11 cellular contexts compared by ENCODE assay signal in genomic region chr9:37370968-37371563, GRCh38. TPM values are rescaled to one million over a fixed set of nuclear protein-coding genes. Genes with fewer than 3 reads are reported as not detected.
A peak's percentile ranks its signal among the peaks of the same experiment; 100 is the strongest.
DNase-seq lines count a peak whose midpoint lies in the region; ATAC-seq, FAIRE-seq and TF ChIP-seq lines count a peak whose summit lies in the region.
"Had no signal": no experiment of that assay in that cellular context is flagged by ENCODE, and none has a peak within 500 bp of the region (broad histone marks: within the 10 kb centered on the region; RNA-seq: fewer than 3 reads in every experiment).

No MANE protein-coding gene starts in this region.

- no peaks in the 10 kb centered on the region for H3K79me2 ChIP-seq in K562 (ENCODE audit: control insufficient read depth, insufficient read depth, low read length)

- no peak for TF ChIP-seq CTCF in K562 (IDR thresholded peaks at IDR 0.05 in 2 of 3, conservative IDR thresholded peaks at IDR 0.05 in 1 of 3; ENCODE audit: insufficient read depth in 2 of 3, low read depth in 1 of 3, low read length in 3 of 3)
- TF ChIP-seq CTCF in foreskin keratinocyte (conservative IDR thresholded peaks at IDR 0.05) = no peak

- H3K27ac ChIP-seq in K562 (ENCODE audit: extremely low read depth, low read depth, low read length) (no peak overlapping the region), foreskin keratinocyte (no peak overlapping the region)
- H3K27ac ChIP-seq: VCaP had no signal

- no peak overlapping the region for H3K4me2 ChIP-seq in K562 (ENCODE audit: insufficient read depth, low read length)

- no peak overlapping the region for H2AFZ ChIP-seq in K562 (ENCODE audit: low read depth, low read length)

- DNase-seq in K562 (ENCODE audit: extremely low read depth in 1 of 4, low spot score in 3 of 4) (no peak), erythroblast (lab: John Stamatoyannopoulos, UW) (no peak), DMS114 treated with DMSO at 0.1 percent for 48 hours (lab: John Stamatoyannopoulos, UW; ENCODE audit: unreplicated experiment) (no peak), NCI-H2196 treated with DMSO at 0.1 percent for 48 hours (lab: John Stamatoyannopoulos, UW; ENCODE audit: unreplicated experiment) (no peak), foreskin keratinocyte (no peak)
- DNase-seq: kidney, NCI-H1436 treated with DMSO at 0.1 percent for 48 hours had no signal

- no peak for TF ChIP-seq EP300 in K562 (IDR thresholded peaks at IDR 0.05; ENCODE audit: low read length)

- BruUV-seq in K562 (replicated peaks; lab: Mats Ljungman, UMichigan) = no TSS peak

- WGBS in K562 (ENCODE audit: insufficient coverage, low coverage, missing lambda C conversion rate) = 26% methylated on average over 5 of the region's 5 CpGs

- no peaks in the 10 kb centered on the region for H3K9me1 ChIP-seq in K562 (ENCODE audit: control insufficient read depth, insufficient read depth, low read length)

- peak overlapping the region in 1 of 2 experiments; percentile 38; a peak in 2 of 4 replicates for H3K9ac ChIP-seq in K562 (ENCODE audit: insufficient read depth in 1 of 2, low read depth in 2 of 2, low read length in 2 of 2)

- no peak for FAIRE-seq in K562 (lab: Jason Lieb, UNC)
- FAIRE-seq: kidney had no signal

- H3K4me1 ChIP-seq in K562 (replicated peaks in 1 of 2; ENCODE audit: control insufficient read depth in 2 of 2, insufficient read depth in 2 of 2, low read length in 2 of 2) = peaks cover 4 to 5% of the 10 kb centered on the region in 2 experiments; a peak in 2 of 5 replicates
- H3K4me1 ChIP-seq in foreskin keratinocyte = no peaks in the 10 kb centered on the region

- H4K20me1 ChIP-seq in K562 (replicated peaks; ENCODE audit: control insufficient read depth, insufficient read depth, low read length) = no peaks in the 10 kb centered on the region

- in situ Hi-C loops in K562 (cut with MboI) = no loop called here

- ATAC-seq in GM18505 (IDR thresholded peaks at IDR 0.05; ENCODE audit: unreplicated experiment) = peak; percentile 48
- ATAC-seq in GM21360 (IDR thresholded peaks at IDR 0.05; ENCODE audit: unreplicated experiment) = peak; percentile 49
- ATAC-seq in HG03108 (IDR thresholded peaks at IDR 0.05; ENCODE audit: unreplicated experiment) = peak; percentile 51
- peak; percentile 55 for ATAC-seq in K562
- no peak for ATAC-seq in foreskin keratinocyte

- intact Hi-C loops in K562 (cut with micrococcal nuclease) = no loop called here

- no peak for TF ChIP-seq RAD21 in K562 (CRISPR knock-in tag; conservative IDR thresholded peaks at IDR 0.05 in 1 of 2, IDR thresholded peaks at IDR 0.05 in 1 of 2)

- CTCF ChIA-PET in K562 (lab: Yijun Ruan, JAX; ENCODE audit: low intra/inter-chr PET ratio) = no interaction called here

- H3K27me3 ChIP-seq in K562 (ENCODE audit: control insufficient read depth in 2 of 2, insufficient read depth in 2 of 2, low read length in 2 of 2) (no peaks in the 10 kb centered on the region; a peak in 2 of 5 replicates), foreskin keratinocyte (peaks cover 9% of the 10 kb centered on the region)

- TF ChIP-seq POLR2A in GM18505 (IDR thresholded peaks at IDR 0.05; ENCODE audit: borderline replicate concordance, extremely low read depth, insufficient read depth, insufficient read length) (peak; percentile 95), K562 (conservative IDR thresholded peaks at IDR 0.05) (no peak), erythroblast (IDR thresholded peaks at IDR 0.05; ENCODE audit: low read length) (no peak)

- no peaks in the 10 kb centered on the region for H3K36me3 ChIP-seq in K562 (ENCODE audit: control insufficient read depth, insufficient read depth, low read length)

- H3K9me3 ChIP-seq in K562 (replicated peaks; ENCODE audit: control insufficient read depth, insufficient read depth, low read depth, low read length) = no peaks in the 10 kb centered on the region

- H3K4me3 ChIP-seq in K562 = no peak overlapping the region

- POLR2A ChIA-PET in K562 (lab: Yijun Ruan, JAX) = interaction anchor here (0.5 to 0.7 kb wide), 2 partner anchors 11 to 59 kb away, joined by 3 read pairs; no protein-coding TSS in a partner anchor

TF ChIP-seq in K562, 482 proteins besides CTCF, POLR2A, EP300 and RAD21 (continues in another document):
- no peak for TF ChIP-seq ZKSCAN3 (CRISPR knock-in tag; IDR thresholded peaks at IDR 0.05)
- TF ChIP-seq, protein P1, sequence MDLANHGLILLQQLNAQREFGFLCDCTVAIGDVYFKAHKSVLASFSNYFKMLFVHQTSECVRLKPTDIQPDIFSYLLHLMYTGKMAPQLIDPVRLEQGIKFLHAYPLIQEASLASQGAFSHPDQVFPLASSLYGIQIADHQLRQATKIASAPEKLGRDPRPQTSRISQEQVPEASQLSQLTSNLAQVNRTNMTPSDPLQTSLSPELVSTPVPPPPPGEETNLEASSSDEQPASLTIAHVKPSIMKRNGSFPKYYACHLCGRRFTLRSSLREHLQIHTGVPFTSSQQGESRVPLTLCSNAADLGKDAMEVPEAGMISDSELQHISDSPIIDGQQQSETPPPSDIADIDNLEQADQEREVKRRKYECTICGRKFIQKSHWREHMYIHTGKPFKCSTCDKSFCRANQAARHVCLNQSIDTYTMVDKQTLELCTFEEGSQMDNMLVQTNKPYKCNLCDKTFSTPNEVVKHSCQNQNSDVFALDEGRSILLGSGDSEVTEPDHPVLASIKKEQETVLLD (IDR thresholded peaks at IDR 0.05) = no peak
- no peak for TF ChIP-seq CBX3 (IDR thresholded peaks at IDR 0.05; ENCODE audit: borderline replicate concordance in 1 of 2, low read length in 2 of 2)
- TF ChIP-seq, protein P2, sequence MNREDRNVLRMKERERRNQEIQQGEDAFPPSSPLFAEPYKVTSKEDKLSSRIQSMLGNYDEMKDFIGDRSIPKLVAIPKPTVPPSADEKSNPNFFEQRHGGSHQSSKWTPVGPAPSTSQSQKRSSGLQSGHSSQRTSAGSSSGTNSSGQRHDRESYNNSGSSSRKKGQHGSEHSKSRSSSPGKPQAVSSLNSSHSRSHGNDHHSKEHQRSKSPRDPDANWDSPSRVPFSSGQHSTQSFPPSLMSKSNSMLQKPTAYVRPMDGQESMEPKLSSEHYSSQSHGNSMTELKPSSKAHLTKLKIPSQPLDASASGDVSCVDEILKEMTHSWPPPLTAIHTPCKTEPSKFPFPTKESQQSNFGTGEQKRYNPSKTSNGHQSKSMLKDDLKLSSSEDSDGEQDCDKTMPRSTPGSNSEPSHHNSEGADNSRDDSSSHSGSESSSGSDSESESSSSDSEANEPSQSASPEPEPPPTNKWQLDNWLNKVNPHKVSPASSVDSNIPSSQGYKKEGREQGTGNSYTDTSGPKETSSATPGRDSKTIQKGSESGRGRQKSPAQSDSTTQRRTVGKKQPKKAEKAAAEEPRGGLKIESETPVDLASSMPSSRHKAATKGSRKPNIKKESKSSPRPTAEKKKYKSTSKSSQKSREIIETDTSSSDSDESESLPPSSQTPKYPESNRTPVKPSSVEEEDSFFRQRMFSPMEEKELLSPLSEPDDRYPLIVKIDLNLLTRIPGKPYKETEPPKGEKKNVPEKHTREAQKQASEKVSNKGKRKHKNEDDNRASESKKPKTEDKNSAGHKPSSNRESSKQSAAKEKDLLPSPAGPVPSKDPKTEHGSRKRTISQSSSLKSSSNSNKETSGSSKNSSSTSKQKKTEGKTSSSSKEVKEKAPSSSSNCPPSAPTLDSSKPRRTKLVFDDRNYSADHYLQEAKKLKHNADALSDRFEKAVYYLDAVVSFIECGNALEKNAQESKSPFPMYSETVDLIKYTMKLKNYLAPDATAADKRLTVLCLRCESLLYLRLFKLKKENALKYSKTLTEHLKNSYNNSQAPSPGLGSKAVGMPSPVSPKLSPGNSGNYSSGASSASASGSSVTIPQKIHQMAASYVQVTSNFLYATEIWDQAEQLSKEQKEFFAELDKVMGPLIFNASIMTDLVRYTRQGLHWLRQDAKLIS (CRISPR knock-in tag; IDR thresholded peaks at IDR 0.05) = no peak
- TF ChIP-seq, protein P3, sequence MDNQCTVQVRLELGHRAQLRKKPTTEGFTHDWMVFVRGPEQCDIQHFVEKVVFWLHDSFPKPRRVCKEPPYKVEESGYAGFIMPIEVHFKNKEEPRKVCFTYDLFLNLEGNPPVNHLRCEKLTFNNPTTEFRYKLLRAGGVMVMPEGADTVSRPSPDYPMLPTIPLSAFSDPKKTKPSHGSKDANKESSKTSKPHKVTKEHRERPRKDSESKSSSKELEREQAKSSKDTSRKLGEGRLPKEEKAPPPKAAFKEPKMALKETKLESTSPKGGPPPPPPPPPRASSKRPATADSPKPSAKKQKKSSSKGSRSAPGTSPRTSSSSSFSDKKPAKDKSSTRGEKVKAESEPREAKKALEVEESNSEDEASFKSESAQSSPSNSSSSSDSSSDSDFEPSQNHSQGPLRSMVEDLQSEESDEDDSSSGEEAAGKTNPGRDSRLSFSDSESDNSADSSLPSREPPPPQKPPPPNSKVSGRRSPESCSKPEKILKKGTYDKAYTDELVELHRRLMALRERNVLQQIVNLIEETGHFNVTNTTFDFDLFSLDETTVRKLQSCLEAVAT (IDR thresholded peaks at IDR 0.05) = no peak

RNA-seq across cellular contexts. Expression of gene GRHPR, which starts 51.4 kb away (rescaled TPM):
- total RNA-seq in K562 (2011; cell fraction: chromatin; rRNA removed; ENCODE audit: low replicate concordance) = 153 and 249 TPM in 2 replicates
- total RNA-seq in K562 (2011; cell fraction: nucleolus; rRNA removed) = 152 and 167 TPM in 2 replicates
- total RNA-seq in K562 (2011; cell fraction: nucleoplasm; rRNA removed) = 169 and 188 TPM in 2 replicates
- total RNA-seq in K562 (2014; rRNA removed) = 142 and 188 TPM in 2 replicates
- 60.4 and 81.2 TPM in 2 replicates for total RNA-seq in K562 (2014; rRNA removed; fragmentation: Illumina TruSeq; extraction: Trizol)
- 124 and 128 TPM in 2 replicates for total RNA-seq in K562 (2015; rRNA removed; fragmentation: Illumina TruSeq; extraction: Trizol)
- total RNA-seq in K562 (2021) = 120 TPM in 2 replicates
- 140 and 170 TPM in 2 replicates for polyA plus RNA-seq in K562 (2011; rRNA removed)
- 244 and 362 TPM in 2 replicates for polyA plus RNA-seq in K562 (2011; cell fraction: cytosol; rRNA removed)
- 198 and 228 TPM in 2 replicates for polyA plus RNA-seq in K562 (2011; cell fraction: nucleus; rRNA removed)
- polyA plus RNA-seq in K562 (2012) = 125 and 212 TPM in 2 replicates
- 108 and 122 TPM in 2 replicates for polyA plus RNA-seq in K562 (2014; fragmentation: Illumina TruSeq; extraction: Trizol)
- 10 to 100 TPM; 38.9 to 59.0 TPM for polyA plus RNA-seq in K562 (2014; fragmentation: Nextera tagmentation; extraction: Ambion mirVana)
- polyA plus RNA-seq in K562 (2014; rRNA removed) = 144 and 164 TPM in 2 replicates
- 88.7 and 103 TPM in 2 replicates for polyA minus RNA-seq in K562 (2011; rRNA and poly(A)+ RNA removed)
- 76.4 and 82.6 TPM in 2 replicates for polyA minus RNA-seq in K562 (2011; cell fraction: cytosol; rRNA and poly(A)+ RNA removed)
- polyA minus RNA-seq in K562 (2011; cell fraction: nucleus; rRNA and poly(A)+ RNA removed) = 75.5 and 95.9 TPM in 2 replicates
- total RNA-seq in foreskin keratinocyte = 104 and 110 TPM in 2 replicates
- polyA plus RNA-seq in foreskin keratinocyte = 113 and 122 TPM in 2 replicates
